In genomic region chr7:100705753-100706671, GRCh38 we compare ENCODE assay signal across 1 cellular context.
TF ChIP-seq lines count a peak whose summit lies in the region.

POP7 (plus strand) TSS chr7:100706121; CDS start chr7:100706831, 710 bp downstream.

TF ChIP-seq in HepG2, 621 proteins besides CTCF, POLR2A, EP300 and RAD21 (continued from another document and continues in another):
- TF ChIP-seq ZNF512 (CRISPR knock-in tag; IDR thresholded peaks at IDR 0.05), result no peak
- no peak for TF ChIP-seq PRMT3 (CRISPR knock-in tag; IDR thresholded peaks at IDR 0.05; ENCODE audit: borderline replicate concordance, low read depth)
- no peak for TF ChIP-seq ZNF326 (CRISPR knock-in tag; IDR thresholded peaks at IDR 0.05; ENCODE audit: borderline replicate concordance)
- TF ChIP-seq TFDP2 (CRISPR knock-in tag; IDR thresholded peaks at IDR 0.05), result peak; percentile 97
- TF ChIP-seq LCORL (IDR thresholded peaks at IDR 0.05), result no peak
- TF ChIP-seq LCORL (CRISPR knock-in tag; IDR thresholded peaks at IDR 0.05), result no peak
- TF ChIP-seq CENPBD1 (CRISPR knock-in tag; IDR thresholded peaks at IDR 0.05; ENCODE audit: borderline replicate concordance, low read depth), result no peak; the same call in 1 of the 2 replicates
- TF ChIP-seq E2F1 (CRISPR knock-in tag; IDR thresholded peaks at IDR 0.05), result peak; percentile 92
- peak; percentile 55; the same call in 1 of the 2 replicates for TF ChIP-seq ZBTB25 (CRISPR knock-in tag; IDR thresholded peaks at IDR 0.05)
- TF ChIP-seq GRHL1 (CRISPR knock-in tag; conservative IDR thresholded peaks at IDR 0.05), result no peak; the same call in 1 of the 2 replicates
- 0 out of 2 replicates have a peak, but pooled peaks have one; percentile 24 for TF ChIP-seq ZNF580 (CRISPR knock-in tag; IDR thresholded peaks at IDR 0.05; ENCODE audit: borderline replicate concordance, low read depth)
- TF ChIP-seq UBTF (CRISPR knock-in tag; IDR thresholded peaks at IDR 0.05), result peak; percentile 68
- TF ChIP-seq PRDM10 (CRISPR knock-in tag; IDR thresholded peaks at IDR 0.05; ENCODE audit: low read depth), result peak; percentile 45
- TF ChIP-seq AGO2 (optimal IDR thresholded peaks at IDR 0.05; ENCODE audit: low read depth, low read length), result peak; percentile 49
- TF ChIP-seq ZSCAN12 (CRISPR knock-in tag; IDR thresholded peaks at IDR 0.05), result no peak
- no peak for TF ChIP-seq MAFG (CRISPR knock-in tag; IDR thresholded peaks at IDR 0.05)
- TF ChIP-seq ELF4 (CRISPR knock-in tag; IDR thresholded peaks at IDR 0.05; ENCODE audit: borderline replicate concordance), result peak; percentile 63; the same call in 1 of the 2 replicates
- TF ChIP-seq THYN1 (CRISPR knock-in tag; IDR thresholded peaks at IDR 0.05; ENCODE audit: borderline replicate concordance, low read depth), result no peak
- peak; percentile 93 for TF ChIP-seq DMAP1 (CRISPR knock-in tag; IDR thresholded peaks at IDR 0.05)
- no peak; the same call in 1 of the 2 replicates for TF ChIP-seq ZNF788 (CRISPR knock-in tag; IDR thresholded peaks at IDR 0.05; ENCODE audit: borderline replicate concordance)
- peak; percentile 68 for TF ChIP-seq AGO1 (IDR thresholded peaks at IDR 0.05; ENCODE audit: low read depth, low read length, poor library complexity, severe bottlenecking)
- no peak for TF ChIP-seq ZNF792 (CRISPR knock-in tag; IDR thresholded peaks at IDR 0.05)
- peak; percentile 79 for TF ChIP-seq ZNF335 (CRISPR knock-in tag; IDR thresholded peaks at IDR 0.05)
- TF ChIP-seq MATR3 (CRISPR knock-in tag; IDR thresholded peaks at IDR 0.05), result no peak
- peak; percentile 90 for TF ChIP-seq MAX (IDR thresholded peaks at IDR 0.05)
- no peak for TF ChIP-seq ZNF383 (CRISPR knock-in tag; IDR thresholded peaks at IDR 0.05; ENCODE audit: borderline replicate concordance)
- no peak for TF ChIP-seq CSRNP2 (CRISPR knock-in tag; conservative IDR thresholded peaks at IDR 0.05; ENCODE audit: low read depth)
- TF ChIP-seq CBX2 (IDR thresholded peaks at IDR 0.05; ENCODE audit: low read depth, low read length), result no peak
- TF ChIP-seq CBX2 (CRISPR knock-in tag; IDR thresholded peaks at IDR 0.05; ENCODE audit: low read depth), result no peak
- TF ChIP-seq CENPT (CRISPR knock-in tag; IDR thresholded peaks at IDR 0.05; ENCODE audit: low read depth), result no peak
- no peak; the same call in 1 of the 2 replicates for TF ChIP-seq ZFP37 (CRISPR knock-in tag; IDR thresholded peaks at IDR 0.05; ENCODE audit: borderline replicate concordance)
- TF ChIP-seq MBD4 (IDR thresholded peaks at IDR 0.05; ENCODE audit: borderline replicate concordance, low read length), result no peak
- peak; percentile 83; the same call in 1 of the 2 replicates for TF ChIP-seq KDM5B (CRISPR knock-in tag; IDR thresholded peaks at IDR 0.05; ENCODE audit: borderline replicate concordance)
- TF ChIP-seq NCOR1 (IDR thresholded peaks at IDR 0.05; ENCODE audit: borderline replicate concordance, low read length), result no peak
- peak; percentile 37; the same call in 1 of the 2 replicates for TF ChIP-seq BCL3 (CRISPR knock-in tag; IDR thresholded peaks at IDR 0.05)
- TF ChIP-seq ATF5 (CRISPR knock-in tag; IDR thresholded peaks at IDR 0.05; ENCODE audit: low read depth), result peak; percentile 75; the same call in 1 of the 2 replicates
- TF ChIP-seq ZNF33A (CRISPR knock-in tag; IDR thresholded peaks at IDR 0.05; ENCODE audit: borderline replicate concordance), result no peak
- no peak for TF ChIP-seq NR1H2 (CRISPR knock-in tag; IDR thresholded peaks at IDR 0.05; ENCODE audit: borderline replicate concordance, low read depth)
- peak; percentile 59; the same call in 1 of the 2 replicates for TF ChIP-seq ZNF441 (CRISPR knock-in tag; IDR thresholded peaks at IDR 0.05; ENCODE audit: borderline replicate concordance)
- TF ChIP-seq KAT7 (CRISPR knock-in tag; IDR thresholded peaks at IDR 0.05; ENCODE audit: borderline replicate concordance), result no peak
- no peak for TF ChIP-seq XRCC5 (optimal IDR thresholded peaks at IDR 0.05; ENCODE audit: low read length)
- TF ChIP-seq ZNF552 (CRISPR knock-in tag; IDR thresholded peaks at IDR 0.05; ENCODE audit: borderline replicate concordance), result peak; percentile 61; the same call in 1 of the 2 replicates
- no peak for TF ChIP-seq MAZ (IDR thresholded peaks at IDR 0.05; ENCODE audit: borderline replicate concordance, low read depth, low read length)
- TF ChIP-seq MAZ (CRISPR knock-in tag; IDR thresholded peaks at IDR 0.05; ENCODE audit: low read depth), result peak; percentile 84
- peak; percentile 76 for TF ChIP-seq KMT2A (CRISPR knock-in tag; IDR thresholded peaks at IDR 0.05)
